19 cellular contexts compared by ENCODE assay signal in genomic region chr10:84095821-84096497, GRCh38. TPM values are rescaled to one million over a fixed set of nuclear protein-coding genes. Genes with fewer than 3 reads are reported as not detected.
DNase-seq lines count a peak whose midpoint lies in the region; ATAC-seq and TF ChIP-seq lines count a peak whose summit lies in the region.
"Had no signal": no experiment of that assay in that cellular context is flagged by ENCODE, and none has a peak within 500 bp of the region (broad histone marks: within the 10 kb centered on the region; RNA-seq: fewer than 3 reads in every experiment).

No MANE protein-coding gene starts in this region.

- ATAC-seq in Right ventricle myocardium superior (ENCODE audit: poor library complexity) = peak; percentile 86
- ATAC-seq in HG03439 (IDR thresholded peaks at IDR 0.05; ENCODE audit: unreplicated experiment) = no peak
- no peak for ATAC-seq in GM18502 (IDR thresholded peaks at IDR 0.05; ENCODE audit: poor library complexity, unreplicated experiment)
- ATAC-seq in GM19324 (IDR thresholded peaks at IDR 0.05; ENCODE audit: low FRiP score, unreplicated experiment) = no peak
- ATAC-seq: K562, mucosa of descending colon had no signal

- intact Hi-C loops in Right ventricle myocardium superior (cut with DNase I) = no loop called here

- H3K9me3 Mint-ChIP-seq in nephron = no peaks in the 10 kb centered on the region

- H3K27me3 Mint-ChIP-seq in nephron (ENCODE audit: low read depth) = no peaks in the 10 kb centered on the region

- no peak for TF ChIP-seq CTCF in nephron (IDR thresholded peaks at IDR 0.05; ENCODE audit: unreplicated experiment in 3 of 3)

- DNase-seq in HS-5 (ENCODE audit: low read depth) (peak; percentile 30), astrocyte of the hippocampus (ENCODE audit: low read depth, low spot score) (peak; percentile 2), Right ventricle myocardium superior (peak; percentile 59), DMS53 (lab: John Stamatoyannopoulos, UW) (no peak)
- DNase-seq: activated CD4-positive, alpha-beta T cell treated with anti-CD3 and anti-CD28 coated beads for 4 hours; activated gamma-delta T cell treated with Interleukin-2 at 50 U/mL for 16 hours; colonic mucosa; GF-D8; mucosa of descending colon; NCI-H2029; NCI-H524 treated with DMSO at 0.1 percent for 48 hours; small intestine; stimulated activated CD4-positive, alpha-beta T cell treated with anti-CD3 and anti-CD28 coated beads, Interleukin-4, amount 100 ng/mL, for 24 hours; testis had no signal

- no peak overlapping the region for H3K4me3 Mint-ChIP-seq in nephron

- H3K4me1 Mint-ChIP-seq in nephron = peaks cover 15% of the 10 kb centered on the region

- H3K36me3 Mint-ChIP-seq in nephron (ENCODE audit: low read depth) = no peaks in the 10 kb centered on the region

- peak overlapping the region; percentile 26 to 73 (median 37) for H3K27ac Mint-ChIP-seq in nephron

RNA-seq across cellular contexts. Expression of gene GHITM, which starts 43.4 kb away (rescaled TPM):
- total RNA-seq in Right ventricle myocardium superior = 394 TPM
